15 cellular contexts compared by ENCODE assay signal in genomic region chr12:122732170-122732569, GRCh38. TPM values are rescaled to one million over a fixed set of nuclear protein-coding genes. Genes with fewer than 3 reads are reported as not detected.
A peak's percentile ranks its signal among the peaks of the same experiment; 100 is the strongest.
DNase-seq lines count a peak whose midpoint lies in the region; ATAC-seq and TF ChIP-seq lines count a peak whose summit lies in the region.
"Had no signal": no experiment of that assay in that cellular context is flagged by ENCODE, and none has a peak within 500 bp of the region (broad histone marks: within the 10 kb centered on the region; RNA-seq: fewer than 3 reads in every experiment).

No MANE protein-coding gene starts in this region.

- peaks cover 3% of the 10 kb centered on the region for H3K9me3 Mint-ChIP-seq in activated CD4-positive, alpha-beta T cell treated with anti-CD3 and anti-CD28 coated beads for 36 hours (ENCODE audit: low read depth)
- H3K9me3 Mint-ChIP-seq in T-cell (no peaks in the 10 kb centered on the region), chondrocyte (ENCODE audit: low read depth) (no peaks in the 10 kb centered on the region)
- H3K9me3 Mint-ChIP-seq in activated naive CD8-positive, alpha-beta T cell (ENCODE audit: low read depth), result no peaks in the 10 kb centered on the region
- H3K9me3 Mint-ChIP-seq: CD8-positive, alpha-beta T cell; central memory CD8-positive, alpha-beta T cell had no signal

- DNase-seq in activated CD4-positive, alpha-beta T cell treated with anti-CD3 and anti-CD28 coated beads for 36 hours, result peak; percentile 63
- no peak for DNase-seq in activated CD4-positive, alpha-beta T cell treated with anti-CD3 and anti-CD28 coated beads for 1 hour
- DNase-seq in T-cell, result no peak
- peak; percentile 49 for DNase-seq in stimulated activated CD8-positive, alpha-beta memory T cell treated with anti-CD3 and anti-CD28 coated beads, Interleukin-4, amount 100 ng/mL, for 48 hours
- no peak for DNase-seq in chondrocyte (ENCODE audit: low spot score)
- no peak for DNase-seq in NCI-H1105 treated with DMSO at 0.1 percent for 48 hours (lab: John Stamatoyannopoulos, UW)
- no peak for DNase-seq in occipital lobe (lab: John Stamatoyannopoulos, UW)
- DNase-seq: CD8-positive, alpha-beta T cell; mammary epithelial cell; MG63 had no signal

- POLR2A ChIA-PET in activated CD4-positive, alpha-beta T cell treated with anti-CD3 and anti-CD28 coated beads for 36 hours (lab: Charles Lee), result interaction anchor here (0.7 kb wide), 1 partner anchor 726 kb away, joined by 4 read pairs; the partner anchor contains the start of gene SNRNP35
- POLR2A ChIA-PET in T-cell (lab: Charles Lee), result no interaction called here

- TF ChIP-seq CTCF in chondrocyte (IDR thresholded peaks at IDR 0.05), result no peak

- H3K27me3 Mint-ChIP-seq in activated CD4-positive, alpha-beta T cell treated with anti-CD3 and anti-CD28 coated beads for 36 hours, result no peaks in the 10 kb centered on the region
- H3K27me3 Mint-ChIP-seq in T-cell (peaks cover 0 to 9% of the 10 kb centered on the region in 2 donors), chondrocyte (ENCODE audit: low read depth) (peaks cover 2% of the 10 kb centered on the region)
- H3K27me3 Mint-ChIP-seq in activated naive CD8-positive, alpha-beta T cell, result no peaks in the 10 kb centered on the region

- H3K4me1 Mint-ChIP-seq in activated CD4-positive, alpha-beta T cell treated with anti-CD3 and anti-CD28 coated beads for 36 hours, result peaks cover 64% of the 10 kb centered on the region
- H3K4me1 Mint-ChIP-seq in T-cell (peaks cover 35 to 41% (median 36%) of the 10 kb centered on the region in 3 donors), chondrocyte (ENCODE audit: low read depth) (peaks cover 14% of the 10 kb centered on the region)
- H3K4me1 Mint-ChIP-seq in activated naive CD8-positive, alpha-beta T cell (ENCODE audit: low read depth), result peaks cover 40% of the 10 kb centered on the region
- H3K4me1 Mint-ChIP-seq: central memory CD8-positive, alpha-beta T cell had no signal

- peak overlapping the region; percentile 83 for H3K27ac Mint-ChIP-seq in activated CD4-positive, alpha-beta T cell treated with anti-CD3 and anti-CD28 coated beads for 36 hours
- H3K27ac Mint-ChIP-seq in T-cell (peak overlapping the region in 1 of 2 donors; percentile 13), chondrocyte (ENCODE audit: unreplicated experiment) (no peak overlapping the region)
- peak overlapping the region; percentile 67 for H3K27ac Mint-ChIP-seq in activated naive CD8-positive, alpha-beta T cell
- H3K27ac Mint-ChIP-seq: CD8-positive, alpha-beta T cell had no signal

- CTCF ChIA-PET in activated CD4-positive, alpha-beta T cell treated with anti-CD3 and anti-CD28 coated beads for 36 hours (lab: Charles Lee), result interaction anchor here (0.6 kb wide), 1 partner anchor 47 kb away, joined by 3 read pairs; no protein-coding TSS in a partner anchor
- CTCF ChIA-PET in T-cell (lab: Charles Lee), result interaction anchor here in 1 of 2 donors (0.8 kb wide), 1 partner anchor 1255 kb away, joined by 3 read pairs; no protein-coding TSS in a partner anchor

- intact Hi-C loops in activated CD4-positive, alpha-beta T cell treated with anti-CD3 and anti-CD28 coated beads for 36 hours (cut with DNase I, micrococcal nuclease), result loop anchor here (2.0 to 5.0 kb wide), 2 partner anchors 85 to 320 kb away; no protein-coding TSS in a partner anchor

- H3K36me3 Mint-ChIP-seq in activated CD4-positive, alpha-beta T cell treated with anti-CD3 and anti-CD28 coated beads for 36 hours (ENCODE audit: low read depth), result no peaks in the 10 kb centered on the region
- H3K36me3 Mint-ChIP-seq in T-cell (no peaks in the 10 kb centered on the region), chondrocyte (ENCODE audit: low read depth) (no peaks in the 10 kb centered on the region)
- H3K36me3 Mint-ChIP-seq in activated naive CD8-positive, alpha-beta T cell, result no peaks in the 10 kb centered on the region
- H3K36me3 Mint-ChIP-seq: CD8-positive, alpha-beta T cell had no signal

- no peak overlapping the region for H3K4me3 Mint-ChIP-seq in activated CD4-positive, alpha-beta T cell treated with anti-CD3 and anti-CD28 coated beads for 36 hours
- H3K4me3 Mint-ChIP-seq in T-cell, result peak overlapping the region in 1 of 3 donors; percentile 15
- peak overlapping the region; percentile 2 for H3K4me3 Mint-ChIP-seq in activated naive CD8-positive, alpha-beta T cell
- no peak overlapping the region for H3K4me3 Mint-ChIP-seq in chondrocyte (ENCODE audit: unreplicated experiment)
- H3K4me3 Mint-ChIP-seq: CD8-positive, alpha-beta T cell; central memory CD8-positive, alpha-beta T cell had no signal

- peak; percentile 20 for ATAC-seq in activated CD4-positive, alpha-beta T cell treated with anti-CD3 and anti-CD28 coated beads for 36 hours
- ATAC-seq in T-cell (replicated peaks in 1 of 4), result peak in 3 of 4 experiments; percentile 26 to 58 (median 36)
- ATAC-seq: CD8-positive, alpha-beta T cell; gastroesophageal sphincter had no signal

RNA-seq across cellular contexts. Expression of gene HCAR1, which starts 1.5 kb away (rescaled TPM):
- total RNA-seq in activated CD4-positive, alpha-beta T cell treated with anti-CD3 and anti-CD28 coated beads for 36 hours, result under 1 TPM; 0.39 to 0.67 TPM
- under 1 TPM in 2 of 5 donors, not detected in 3; 0.06 to 0.19 TPM for total RNA-seq in T-cell
- total RNA-seq in chondrocyte, result not detected in 3 replicates
- 0.78 TPM for total RNA-seq in occipital lobe
- total RNA-seq: CD8-positive, alpha-beta T cell had no signal

RNA-seq across cellular contexts. Expression of gene HCAR3, which starts 15.6 kb away (rescaled TPM):
- total RNA-seq in activated CD4-positive, alpha-beta T cell treated with anti-CD3 and anti-CD28 coated beads for 36 hours, result under 1 TPM; 0.07 to 0.09 TPM
- total RNA-seq in T-cell, result not detected
- total RNA-seq in chondrocyte, result not detected in 3 replicates
- 0.16 TPM for total RNA-seq in occipital lobe
- total RNA-seq: CD8-positive, alpha-beta T cell; Daoy; gastroesophageal sphincter; skeletal muscle tissue had no signal

RNA-seq across cellular contexts. Expression of gene DENR, which starts 20.5 kb away (rescaled TPM):
- total RNA-seq in activated CD4-positive, alpha-beta T cell treated with anti-CD3 and anti-CD28 coated beads for 36 hours, result 10 to 100 TPM; 64.1 to 76.9 TPM
- total RNA-seq in T-cell (10 to 100 TPM; 36.6 to 50.6 (median 44.7) TPM), chondrocyte (46.3 to 57.6 TPM (median 49.6 TPM) in 3 replicates), occipital lobe (46.6 TPM)

RNA-seq across cellular contexts. Expression of gene HCAR2, which starts 29.0 kb away (rescaled TPM):
- total RNA-seq in activated CD4-positive, alpha-beta T cell treated with anti-CD3 and anti-CD28 coated beads for 36 hours, result not detected
- total RNA-seq in T-cell (under 1 TPM in 1 of 5 donors, not detected in 4; 0.23 TPM), chondrocyte (not detected in 3 replicates), occipital lobe (not detected)
- total RNA-seq: CD8-positive, alpha-beta T cell; Daoy had no signal

RNA-seq across cellular contexts. Expression of gene CCDC62, which starts 42.2 kb away (rescaled TPM):
- 1 to 10 TPM in 1 of 2 experiments, under 1 TPM in 1; 0.63 to 1.3 TPM for total RNA-seq in activated CD4-positive, alpha-beta T cell treated with anti-CD3 and anti-CD28 coated beads for 36 hours
- total RNA-seq in T-cell (1 to 10 TPM in 2 of 5 donors, under 1 TPM in 3; 0.70 to 1.5 (median 0.90) TPM), chondrocyte (0.30 to 0.63 TPM (median 0.62 TPM) in 3 replicates), occipital lobe (9.4 TPM)

Comparison
In these comparisons a context has a peak if more than half of its experiments do, and no peak if none do; other contexts are left out.
1. DNase-seq: peak in activated CD4-positive, alpha-beta T cell treated with anti-CD3 and anti-CD28 coated beads for 36 hours (single experiment) and stimulated activated CD8-positive, alpha-beta memory T cell treated with anti-CD3 and anti-CD28 coated beads, Interleukin-4, amount 100 ng/mL, for 48 hours (single experiment); none in activated CD4-positive, alpha-beta T cell treated with anti-CD3 and anti-CD28 coated beads for 1 hour (single experiment), T-cell (0 of 34), chondrocyte (single experiment), NCI-H1105 treated with DMSO at 0.1 percent for 48 hours (single experiment) and occipital lobe (single experiment).